ENCODE assay signal across 8 cellular contexts in genomic region chr11:22670803-22671202, GRCh38. TPM values are rescaled to one million over a fixed set of nuclear protein-coding genes. Genes with fewer than 3 reads are reported as not detected.
DNase-seq lines count a peak whose midpoint lies in the region; ATAC-seq and TF ChIP-seq lines count a peak whose summit lies in the region.

No MANE protein-coding gene starts in this region.

- no peaks in the 10 kb centered on the region for H3K9me3 Mint-ChIP-seq in nephron

- peaks cover 0 to 9% of the 10 kb centered on the region in 2 donors for H3K4me1 ChIP-seq in left lung

- H3K36me3 ChIP-seq in left lung, result no peaks in the 10 kb centered on the region

- TF ChIP-seq CTCF in nephron (IDR thresholded peaks at IDR 0.05; ENCODE audit: unreplicated experiment in 3 of 3), result peak in 2 of 3 experiments; percentile 34 to 39
- no peak for TF ChIP-seq CTCF in left lung (IDR thresholded peaks at IDR 0.05)

- peak; percentile 36 for ATAC-seq in HG02981 (IDR thresholded peaks at IDR 0.05; ENCODE audit: unreplicated experiment)
- no peak for ATAC-seq in left lung
- no peak for ATAC-seq in HG02840 (IDR thresholded peaks at IDR 0.05; ENCODE audit: low FRiP score, unreplicated experiment)

- intact Hi-C loops in left lung (cut with DNase I), result no loop called here

- no peak overlapping the region for H3K27ac ChIP-seq in left lung

- no peak overlapping the region for H3K4me3 ChIP-seq in left lung

- peak overlapping the region in 1 of 3 experiments; percentile 22 for H3K27ac Mint-ChIP-seq in nephron

- H3K36me3 Mint-ChIP-seq in nephron (ENCODE audit: low read depth), result no peaks in the 10 kb centered on the region

- H3K27me3 Mint-ChIP-seq in nephron (ENCODE audit: low read depth), result peaks cover 12% of the 10 kb centered on the region

- peak overlapping the region in 2 of 3 experiments; percentile 27 to 29 for H3K4me3 Mint-ChIP-seq in nephron

- H3K4me1 Mint-ChIP-seq in nephron, result peaks cover 28% of the 10 kb centered on the region

- in situ Hi-C loops in SK-MEL-5 (cut with HindIII; ENCODE audit: low pct_unique_long_range_greater_than_20kb, low sequenced_read_pairs), result no loop called here

- no peaks in the 10 kb centered on the region for H3K9me3 ChIP-seq in left lung

- H3K27me3 ChIP-seq in left lung, result peaks cover 9 to 54% of the 10 kb centered on the region in 2 donors

- DNase-seq in NCI-H1105 treated with DMSO at 0.1 percent for 48 hours (lab: John Stamatoyannopoulos, UW) (peak; percentile 24), NCI-H1105 (lab: John Stamatoyannopoulos, UW) (no peak), SK-MEL-5 (ENCODE audit: low read depth, low spot score) (peak; percentile 78), left lung (no peak), C1 segment of cervical spinal cord (lab: John Stamatoyannopoulos, UW) (no peak)

RNA-seq across cellular contexts. Expression of gene GAS2, which starts 4.4 kb away (rescaled TPM):
- total RNA-seq in SK-MEL-5 (2014; rRNA removed; shearing (Covaris generic)), result 8.5 and 9.1 TPM in 2 replicates
- 5.3 and 13.1 TPM in 2 replicates for polyA plus RNA-seq in SK-MEL-5 (2015; cell fraction: cytosol; rRNA removed)
- 2.1 and 8.0 TPM in 2 replicates for polyA plus RNA-seq in SK-MEL-5 (2015; cell fraction: nucleus; rRNA removed)
- 1 to 10 TPM in 1 of 2 donors, under 1 TPM in 1; 0.96 to 2.1 TPM for total RNA-seq in left lung

RNA-seq across cellular contexts. Expression of gene FANCF, which starts 45.2 kb away (rescaled TPM):
- 20.7 and 23.5 TPM in 2 replicates for total RNA-seq in SK-MEL-5 (2014; rRNA removed; shearing (Covaris generic))
- polyA plus RNA-seq in SK-MEL-5 (2015; cell fraction: cytosol; rRNA removed), result 17.9 and 21.2 TPM in 2 replicates
- polyA plus RNA-seq in SK-MEL-5 (2015; cell fraction: nucleus; rRNA removed), result 19.7 and 20.4 TPM in 2 replicates
- 1 to 10 TPM; 8.7 to 9.5 TPM for total RNA-seq in left lung

Comparison
In these comparisons a context has a peak if more than half of its experiments do, and no peak if none do; other contexts are left out.
1. DNase-seq: peak in NCI-H1105 treated with DMSO at 0.1 percent for 48 hours (single experiment) and SK-MEL-5 (single experiment); none in NCI-H1105 (single experiment), left lung (0 of 2) and C1 segment of cervical spinal cord (0 of 14).
2. CTCF ChIP-seq: peak in nephron (2 of 3); none in left lung (0 of 2).